In genomic region chr3:183328823-183329222, GRCh38 we compare ENCODE assay signal across 18 cellular contexts.
DNase-seq lines count a peak whose midpoint lies in the region; ATAC-seq, FAIRE-seq and TF ChIP-seq lines count a peak whose summit lies in the region.
"Had no signal": no experiment of that assay in that cellular context is flagged by ENCODE, and none has a peak within 500 bp of the region (broad histone marks: within the 10 kb centered on the region; RNA-seq: fewer than 3 reads in every experiment).

No MANE protein-coding gene starts in this region.

- H2BK15ac ChIP-seq in IMR-90 (ENCODE audit: low read depth, low read length): no peak overlapping the region

- CTCF ChIA-PET in IMR-90 (lab: Yijun Ruan, JAX): interaction anchor here (1.2 kb wide), 1 partner anchor 24 kb away, joined by 3 read pairs; no protein-coding TSS in a partner anchor

- TF ChIP-seq CTCF in IMR-90 (conservative IDR thresholded peaks at IDR 0.05; ENCODE audit: low read depth, low read length) (no peak), astrocyte of the cerebellum (IDR thresholded peaks at IDR 0.05; ENCODE audit: low read depth, low read length, missing control alignments) (no peak)

- H3K4me3 ChIP-seq in IMR-90 (ENCODE audit: insufficient read depth, low read depth, low read length) (no peak overlapping the region), astrocyte of the cerebellum (ENCODE audit: low read depth, low read length) (no peak overlapping the region)
- H3K4me3 ChIP-seq: BLaER1, gastrocnemius medialis, lower lobe of right lung, psoas muscle had no signal

- in situ Hi-C loops in IMR-90 (cut with MboI; ENCODE audit: low sequenced_read_pairs) (no loop called here), astrocyte of the cerebellum (cut with HindIII; ENCODE audit: low sequenced_read_pairs) (no loop called here)

- H3K4me1 ChIP-seq in IMR-90 (ENCODE audit: control insufficient read depth, insufficient read depth, low read length): no peaks in the 10 kb centered on the region
- H3K4me1 ChIP-seq: BLaER1, gastrocnemius medialis, lower lobe of right lung, psoas muscle had no signal

- H2BK20ac ChIP-seq in IMR-90 (ENCODE audit: low read depth, low read length): no peak overlapping the region

- H2BK5ac ChIP-seq in IMR-90 (ENCODE audit: low read depth, low read length, poor library complexity, severe bottlenecking): no peak overlapping the region

- H4K8ac ChIP-seq in IMR-90 (ENCODE audit: low read depth in 2 of 2, low read length in 2 of 2): no peak overlapping the region

- no peak overlapping the region for H3K23ac ChIP-seq in IMR-90 (ENCODE audit: low read depth, low read length)

- H3K4ac ChIP-seq in IMR-90 (ENCODE audit: low read depth, low read length): no peak overlapping the region

- H4K5ac ChIP-seq in IMR-90 (ENCODE audit: low read depth, low read length): no peak overlapping the region

- H2BK120ac ChIP-seq in IMR-90 (ENCODE audit: low read depth, low read length): no peak overlapping the region

- H3K4me2 ChIP-seq in IMR-90 (ENCODE audit: low read depth, low read length): peak overlapping the region; percentile 55; the same call in 1 of the 2 replicates
- H3K4me2 ChIP-seq: BLaER1 had no signal

- TF ChIP-seq POLR2A in IMR-90 (IDR thresholded peaks at IDR 0.05; ENCODE audit: low read depth, low read length): no peak

- H2AK5ac ChIP-seq in IMR-90 (ENCODE audit: low read depth, low read length): no peak overlapping the region

- H3K9me3 ChIP-seq in IMR-90 (ENCODE audit: control insufficient read depth, insufficient read depth, low read length): 0 out of 2 replicates have a peak, but pooled peaks cover 2% of the 10 kb centered on the region
- H3K9me3 ChIP-seq: BLaER1, gastrocnemius medialis, lower lobe of right lung, psoas muscle had no signal

- no peak for TF ChIP-seq RAD21 in IMR-90 (IDR thresholded peaks at IDR 0.05; ENCODE audit: low read length)

- ATAC-seq in IMR-90 (ENCODE audit: low read depth): no peak
- ATAC-seq in GM18861 (IDR thresholded peaks at IDR 0.05; ENCODE audit: unreplicated experiment): no peak
- no peak for ATAC-seq in Right ventricle myocardium superior (ENCODE audit: poor library complexity)
- ATAC-seq: gastrocnemius medialis; lower lobe of right lung; naive thymus-derived CD4-positive, alpha-beta T cell; psoas muscle had no signal

- no peak overlapping the region for H3K9ac ChIP-seq in IMR-90 (ENCODE audit: low read depth, low read length)
- H3K9ac ChIP-seq: BLaER1 had no signal

- no peaks in the 10 kb centered on the region for H3K9me1 ChIP-seq in IMR-90 (ENCODE audit: insufficient read depth, low read length)

- H3K56ac ChIP-seq in IMR-90 (ENCODE audit: extremely low read depth, insufficient read depth, low read length): no peak overlapping the region

- H3K79me1 ChIP-seq in IMR-90 (ENCODE audit: low read depth in 1 of 2, low read length in 2 of 2): no peaks in the 10 kb centered on the region

- WGBS in IMR-90 (ENCODE audit: extremely low coverage in 2 of 2, insufficient read length in 1 of 2), 2 experiments: no CpG with 5 or more reads among the region's 1 CpG

- FAIRE-seq in frontal cortex (lab: Jason Lieb, UNC): no peak

- H3K36me3 ChIP-seq in IMR-90 (ENCODE audit: control insufficient read depth, insufficient read depth, low read length): no peaks in the 10 kb centered on the region
- H3K36me3 ChIP-seq: BLaER1, gastrocnemius medialis, lower lobe of right lung had no signal

- H3K27ac ChIP-seq in IMR-90 (ENCODE audit: insufficient read depth, low read length): no peak overlapping the region
- H3K27ac ChIP-seq: BLaER1, gastrocnemius medialis, lower lobe of right lung, psoas muscle had no signal

- intact Hi-C loops in IMR-90 (cut with micrococcal nuclease) (no loop called here), Right ventricle myocardium superior (cut with DNase I) (no loop called here)

- no peak overlapping the region for H3K14ac ChIP-seq in IMR-90 (replicated peaks; ENCODE audit: low read depth, low read length)

- H2AK9ac ChIP-seq in IMR-90 (replicated peaks; ENCODE audit: low read depth, low read length, poor library complexity): no peak overlapping the region

- H4K20me1 ChIP-seq in IMR-90 (ENCODE audit: insufficient read depth, low read length): no peaks in the 10 kb centered on the region
- H4K20me1 ChIP-seq: BLaER1 had no signal

- DNase-seq in Daoy (ENCODE audit: low read depth): peak; percentile 32
- DNase-seq in IMR-90: peak; percentile 17
- DNase-seq in astrocyte of the cerebellum (ENCODE audit: low read depth): peak; percentile 44
- peak; percentile 58 for DNase-seq in iris pigment epithelial cell (ENCODE audit: low read depth)
- no peak for DNase-seq in Right ventricle myocardium superior
- no peak for DNase-seq in frontal cortex (ENCODE audit: low spot score in 2 of 2)
- DNase-seq: activated gamma-delta T cell; DMS53; effector CD8-positive, alpha-beta T cell; gastrocnemius medialis; lower lobe of right lung; naive thymus-derived CD4-positive, alpha-beta T cell; NCI-H1436 treated with DMSO at 0.1 percent for 48 hours; NCI-H2227 treated with DMSO at 0.1 percent for 48 hours; psoas muscle; stimulated activated CD4-positive, alpha-beta T cell treated with anti-CD3 and anti-CD28 coated beads, Interleukin-12 subunit alpha, Interleukin-12 subunit beta, amount 100 ng/mL, for 4 hours had no signal

- H3K18ac ChIP-seq in IMR-90 (ENCODE audit: low read depth, low read length): no peak overlapping the region

- H3K27me3 ChIP-seq in IMR-90 (ENCODE audit: control insufficient read depth, insufficient read depth, low read length): peaks cover 26% of the 10 kb centered on the region
- H3K27me3 ChIP-seq: BLaER1, gastrocnemius medialis had no signal

- no peak overlapping the region for H2AFZ ChIP-seq in IMR-90 (replicated peaks; ENCODE audit: low read length, poor library complexity)

- dilution Hi-C loops in IMR-90 (cut with HindIII; ENCODE audit: low sequenced_read_pairs, unreplicated experiment): no loop called here

- POLR2A ChIA-PET in IMR-90 (lab: Charles Lee; ENCODE audit: unreplicated experiment): no interaction called here

- BruUV-seq in IMR-90 (replicated peaks; lab: Mats Ljungman, UMichigan): no TSS peak

- H4K91ac ChIP-seq in IMR-90 (ENCODE audit: insufficient read depth, low read depth, low read length): no peak overlapping the region

TF ChIP-seq in IMR-90, 13 proteins besides CTCF, POLR2A, EP300 and RAD21:
- TF ChIP-seq FOS (IDR thresholded peaks at IDR 0.05; ENCODE audit: low read depth, low read length) (no peak), MAFK (IDR thresholded peaks at IDR 0.05; ENCODE audit: low read depth, low read length) (no peak), MXI1 (IDR thresholded peaks at IDR 0.05; ENCODE audit: borderline replicate concordance, low read depth, low read length) (no peak), CHD1 (IDR thresholded peaks at IDR 0.05; ENCODE audit: low read depth, low read length) (no peak), USF2 (IDR thresholded peaks at IDR 0.05; ENCODE audit: low read depth, low read length) (no peak), NFE2L2 (IDR thresholded peaks at IDR 0.05; ENCODE audit: low read depth, low read length) (no peak), MAZ (IDR thresholded peaks at IDR 0.05; ENCODE audit: borderline replicate concordance, low read depth, low read length) (no peak), RFX5 (IDR thresholded peaks at IDR 0.05; ENCODE audit: low read depth, low read length) (no peak)

Comparison
In these comparisons a context has a peak if more than half of its experiments do, and no peak if none do; other contexts are left out.
1. DNase-seq: peak in Daoy (single experiment), IMR-90 (single experiment), astrocyte of the cerebellum (single experiment) and iris pigment epithelial cell (single experiment); none in Right ventricle myocardium superior (single experiment) and frontal cortex (0 of 2).